8 cellular contexts compared by ENCODE assay signal in the genomic region with DNA sequence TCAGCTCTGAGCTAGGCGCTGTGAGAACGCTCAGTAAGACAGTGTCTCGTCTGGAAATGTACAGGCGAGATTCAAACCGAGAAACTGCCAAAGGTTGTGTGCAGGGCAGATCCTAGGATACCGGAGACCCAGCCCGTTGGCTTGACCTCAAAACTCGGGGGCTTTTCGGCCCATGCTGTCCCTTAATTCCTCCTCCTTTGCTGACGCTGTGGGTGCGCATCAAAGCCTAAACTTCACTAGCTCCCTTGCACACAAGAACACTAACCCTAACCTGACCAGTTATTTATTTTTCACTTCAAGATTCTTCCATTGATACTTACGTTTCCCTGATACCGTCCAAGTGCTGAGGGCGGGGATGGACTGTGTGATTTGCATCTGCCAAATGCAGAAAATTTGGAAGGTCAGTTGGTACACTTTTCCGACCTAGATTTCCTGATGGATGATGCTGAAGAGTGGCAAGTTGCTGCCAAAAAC. TPM values are rescaled to one million over a fixed set of nuclear protein-coding genes. Genes with fewer than 3 reads are reported as not detected.
DNase-seq lines count a peak whose midpoint lies in the region; ATAC-seq and TF ChIP-seq lines count a peak whose summit lies in the region.

No MANE protein-coding gene starts in this region.

- H3K27me3 ChIP-seq in SJSA1 (replicated peaks) (no peaks in the 10 kb centered on the region), prostate gland (replicated peaks; ENCODE audit: insufficient read depth) (no peaks in the 10 kb centered on the region)

- H3K4me1 ChIP-seq in SJSA1 (replicated peaks) (peaks cover 50% of the 10 kb centered on the region), prostate gland (replicated peaks) (peaks cover 7% of the 10 kb centered on the region)

- peak overlapping the region; percentile 97 for H3K27ac ChIP-seq in SJSA1
- H3K27ac ChIP-seq in prostate gland = peak overlapping the region; percentile 97

- peaks cover 42% of the 10 kb centered on the region for H3K36me3 ChIP-seq in SJSA1
- H3K36me3 ChIP-seq in prostate gland = no peaks in the 10 kb centered on the region

- no peak for TF ChIP-seq CTCF in fibroblast of mammary gland (conservative IDR thresholded peaks at IDR 0.05; ENCODE audit: control insufficient read depth, insufficient read depth, low read depth, low read length)
- TF ChIP-seq CTCF in prostate gland (IDR thresholded peaks at IDR 0.05) = no peak

- under 1% methylated on average over 15 of the region's 15 CpGs for WGBS in prostate gland

- H3K4me3 ChIP-seq in SJSA1 (peak overlapping the region; percentile 96), fibroblast of mammary gland (ENCODE audit: control insufficient read depth, low read depth, low read length) (peak overlapping the region; percentile 81), prostate gland (peak overlapping the region; percentile 90 to 94)

- H3K9me3 ChIP-seq in SJSA1 (replicated peaks) (no peaks in the 10 kb centered on the region), prostate gland (no peaks in the 10 kb centered on the region)

- no peak for ATAC-seq in GM18505 (IDR thresholded peaks at IDR 0.05; ENCODE audit: unreplicated experiment)
- no peak for ATAC-seq in left colon

- intact Hi-C loops in prostate gland (cut with DNase I) (loop anchor here (5.0 to 10.0 kb wide), 2 partner anchors 257 to 630 kb away; partner anchors contain the start of genes ANTXR1 and GFPT1), left colon (cut with DNase I, micrococcal nuclease) (no loop called here)

- DNase-seq in SJSA1 (ENCODE audit: low read depth in 1 of 2, low spot score in 2 of 2) = no peak
- DNase-seq in fibroblast of mammary gland (ENCODE audit: low read depth) = no peak
- no peak for DNase-seq in prostate gland (ENCODE audit: low spot score)
- DNase-seq in left colon = no peak
- DNase-seq in islet precursor cell = no peak
- no peak for DNase-seq in NCI-H2227 treated with DMSO at 0.1 percent for 48 hours (lab: John Stamatoyannopoulos, UW)
- no peak for DNase-seq in activated gamma-delta T cell treated with Interleukin-2 at 50 U/mL for 16 hours

- TF ChIP-seq POLR2A in GM18505 (IDR thresholded peaks at IDR 0.05; ENCODE audit: borderline replicate concordance, extremely low read depth, insufficient read depth, insufficient read length) (peak; percentile 12), prostate gland (IDR thresholded peaks at IDR 0.05) (no peak)

RNA-seq across cellular contexts. Expression of gene AAK1, which starts 1.0 kb away (rescaled TPM):
- total RNA-seq in SJSA1 (2014; rRNA removed; shearing (Covaris generic)) = 83.8 and 84.9 TPM in 2 replicates
- 10 to 100 TPM; 70.7 to 77.3 TPM for total RNA-seq in prostate gland
- total RNA-seq in left colon = 10 to 100 TPM; 59.5 to 61.5 TPM
